1 cellular context compared by ENCODE assay signal in the genomic region with DNA sequence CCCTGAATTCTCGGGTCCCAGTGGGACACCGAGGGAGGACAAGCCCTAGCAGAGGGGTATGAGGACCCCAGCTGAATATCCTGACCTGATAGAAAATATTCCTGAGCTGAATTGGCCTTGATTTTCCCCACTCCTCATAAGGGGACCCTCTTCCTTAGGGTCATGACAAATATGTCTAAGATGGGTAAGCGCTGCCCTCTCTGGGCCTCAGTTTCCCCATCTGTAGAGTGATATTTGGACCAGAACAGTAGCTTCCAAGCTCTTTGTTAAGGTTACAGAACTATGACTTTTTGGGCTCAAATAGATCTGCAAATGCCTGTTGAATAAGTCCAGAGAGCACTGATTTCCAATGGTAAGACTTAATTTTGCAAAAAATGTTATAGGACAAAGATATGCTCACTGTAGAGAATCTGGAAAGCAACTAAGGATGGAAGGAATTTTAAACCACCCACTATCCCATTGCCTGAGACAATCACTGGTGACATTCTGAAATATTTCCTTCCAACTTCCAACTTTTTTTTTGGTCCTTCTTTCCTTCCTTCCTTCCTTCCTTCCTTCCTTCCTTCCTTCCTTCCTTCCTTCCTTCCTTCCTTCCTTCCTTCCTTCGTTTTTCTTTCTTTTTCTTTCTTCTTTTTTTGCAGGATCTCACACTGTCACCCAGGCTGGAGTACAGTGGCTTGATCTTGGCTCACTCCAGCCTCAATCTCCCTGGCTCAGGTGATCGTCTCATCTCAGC.
TF ChIP-seq lines count a peak whose summit lies in the region.

No MANE protein-coding gene starts in this region.

TF ChIP-seq in H1, 55 proteins besides CTCF, POLR2A, EP300 and RAD21:
- no peak for TF ChIP-seq NRF1 (IDR thresholded peaks at IDR 0.05; ENCODE audit: low read depth, low read length)
- no peak for TF ChIP-seq CREB1 (IDR thresholded peaks at IDR 0.05)
- no peak for TF ChIP-seq EGR1 (IDR thresholded peaks at IDR 0.05; ENCODE audit: borderline replicate concordance, low read depth, low read length)
- no peak for TF ChIP-seq TAF7 (optimal IDR thresholded peaks at IDR 0.05; ENCODE audit: borderline replicate concordance, low read depth, low read length)
- no peak for TF ChIP-seq FOSL1 (IDR thresholded peaks at IDR 0.05; ENCODE audit: insufficient read depth, low read depth, low read length)
- no peak for TF ChIP-seq BACH1 (IDR thresholded peaks at IDR 0.05; ENCODE audit: low read length)
- TF ChIP-seq TAF1 (IDR thresholded peaks at IDR 0.05; ENCODE audit: low read depth, low read length): no peak
- TF ChIP-seq POU5F1 (IDR thresholded peaks at IDR 0.05; ENCODE audit: low read depth, low read length): no peak
- TF ChIP-seq CEBPB (IDR thresholded peaks at IDR 0.05; ENCODE audit: low read depth, low read length): no peak
- TF ChIP-seq KDM1A (IDR thresholded peaks at IDR 0.05; ENCODE audit: borderline replicate concordance, low read length): no peak
- no peak for TF ChIP-seq SAP30 (IDR thresholded peaks at IDR 0.05; ENCODE audit: insufficient read depth, insufficient replicate concordance, low read length)
- no peak for TF ChIP-seq ATF2 (IDR thresholded peaks at IDR 0.05; ENCODE audit: low read length)
- no peak for TF ChIP-seq SUZ12 (IDR thresholded peaks at IDR 0.05; ENCODE audit: low read length)
- no peak for TF ChIP-seq RBBP5 (IDR thresholded peaks at IDR 0.05; ENCODE audit: borderline replicate concordance, low read depth, low read length)
- no peak for TF ChIP-seq ASH2L (IDR thresholded peaks at IDR 0.05; ENCODE audit: low read length)
- no peak for TF ChIP-seq PHF8 (conservative IDR thresholded peaks at IDR 0.05; ENCODE audit: low read depth, low read length)
TF ChIP-seq in H1: peak in this region for 0.
